Comparison of ENCODE assay signal across 14 cellular contexts in the genomic region with DNA sequence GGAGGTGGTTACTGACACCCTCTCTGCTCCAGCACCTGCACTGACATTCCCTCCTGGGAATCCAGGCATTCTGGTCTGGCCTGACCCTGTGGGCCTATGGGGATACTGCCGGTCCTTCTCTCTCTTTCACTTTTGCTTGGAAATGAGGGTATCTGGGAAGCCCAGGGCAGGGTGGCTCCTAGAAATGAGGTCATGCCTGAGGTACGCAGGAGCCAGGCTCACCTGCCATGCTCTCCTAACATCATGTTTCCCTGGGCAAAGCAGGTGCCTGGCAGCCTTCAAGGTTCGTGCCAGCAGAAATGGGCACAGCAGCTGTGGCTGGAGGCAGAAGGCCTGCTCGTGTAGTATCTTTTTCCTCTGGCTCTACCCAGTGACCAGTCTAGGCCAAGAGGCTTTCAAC. TPM values are rescaled to one million over a fixed set of nuclear protein-coding genes. Genes with fewer than 3 reads are reported as not detected.
DNase-seq lines count a peak whose midpoint lies in the region; ATAC-seq and TF ChIP-seq lines count a peak whose summit lies in the region.
"Had no signal": no experiment of that assay in that cellular context is flagged by ENCODE, and none has a peak within 500 bp of the region (broad histone marks: within the 10 kb centered on the region; RNA-seq: fewer than 3 reads in every experiment).

No MANE protein-coding gene starts in this region.

- POLR2A ChIA-PET in AG04449 (lab: Yijun Ruan, JAX) (interaction anchor here (1.1 to 1.8 kb wide), 2 partner anchors 11 to 31 kb away, joined by 3 to 16 read pairs; no protein-coding TSS in a partner anchor), PC-3 (lab: Charles Lee; ENCODE audit: unreplicated experiment) (interaction anchor here (0.6 to 1.2 kb wide), 2 partner anchors 31 to 107 kb away, joined by 3 to 4 read pairs; no protein-coding TSS in a partner anchor)

- 25 to 43% methylated on average over 4 of the region's 4 CpGs for WGBS in esophagus, 2 donors

- peak overlapping the region; percentile 32 for H3K4me3 ChIP-seq in AG04449 (ENCODE audit: low read depth, low read length)
- H3K4me3 ChIP-seq in PC-3 (ENCODE audit: low read length), result peak overlapping the region; percentile 90
- no peak overlapping the region for H3K4me3 ChIP-seq in esophagus (ENCODE audit: low read depth in 1 of 2, low read length in 2 of 2)
- peak overlapping the region; percentile 1 for H3K4me3 ChIP-seq in osteoblast (ENCODE audit: insufficient read depth, low read length)
- H3K4me3 ChIP-seq: mucosa of descending colon had no signal

- H3K4me1 ChIP-seq in PC-3 (ENCODE audit: insufficient read depth, low read length) (peaks cover 79% of the 10 kb centered on the region), esophagus (ENCODE audit: control insufficient read depth in 2 of 2, insufficient read depth in 2 of 2, low read length in 1 of 2) (peaks cover 16 to 50% of the 10 kb centered on the region in 2 donors), osteoblast (ENCODE audit: insufficient read depth, low read length) (peaks cover 77% of the 10 kb centered on the region)

- peaks cover 95% of the 10 kb centered on the region for H3K79me2 ChIP-seq in PC-3 (ENCODE audit: low read length)
- H3K79me2 ChIP-seq in osteoblast (ENCODE audit: insufficient read depth, low read length), result peaks cover 85% of the 10 kb centered on the region

- peaks cover 25% of the 10 kb centered on the region for H3F3A ChIP-seq in PC-3 (ENCODE audit: low read length, unreplicated experiment)

- TF ChIP-seq CTCF in AG04449 (IDR thresholded peaks at IDR 0.05; ENCODE audit: insufficient read depth, low read length, missing control alignments), result no peak
- no peak for TF ChIP-seq CTCF in PC-3 (conservative IDR thresholded peaks at IDR 0.05; ENCODE audit: low read depth, low read length)
- no peak for TF ChIP-seq CTCF in osteoblast (IDR thresholded peaks at IDR 0.05; ENCODE audit: extremely low read depth, low read depth, low read length)
- TF ChIP-seq CTCF in GM13977 (IDR thresholded peaks at IDR 0.05; ENCODE audit: extremely low read depth, insufficient read depth, missing control alignments), result no peak

- H3K9ac ChIP-seq in PC-3 (ENCODE audit: low read length), result peak overlapping the region; percentile 95

- H3K9me2 ChIP-seq in PC-3 (replicated peaks; ENCODE audit: low read length), result no peaks in the 10 kb centered on the region

- H3K27me3 ChIP-seq in PC-3 (ENCODE audit: low read length), result no peaks in the 10 kb centered on the region
- no peaks in the 10 kb centered on the region for H3K27me3 ChIP-seq in esophagus (ENCODE audit: control insufficient read depth in 1 of 2, insufficient read depth in 2 of 2, low read length in 2 of 2)
- no peaks in the 10 kb centered on the region for H3K27me3 ChIP-seq in osteoblast (ENCODE audit: insufficient read depth, low read length)

- BruUV-seq in PC-3 (replicated peaks; lab: Mats Ljungman, UMichigan), result no TSS peak

- peaks cover 27% of the 10 kb centered on the region for H3K36me3 ChIP-seq in PC-3 (ENCODE audit: low read depth, low read length)
- H3K36me3 ChIP-seq in esophagus (ENCODE audit: control insufficient read depth in 2 of 2, insufficient read depth in 2 of 2, low read length in 1 of 2), result no peaks in the 10 kb centered on the region
- no peaks in the 10 kb centered on the region for H3K36me3 ChIP-seq in osteoblast (ENCODE audit: insufficient read depth, low read length)

- in situ Hi-C loops in GM13977 (cut with MboI; ENCODE audit: low pct_unique_long_range_greater_than_20kb, low sequenced_read_pairs, unreplicated experiment), result no loop called here

- intact Hi-C loops in PC-3 (cut with micrococcal nuclease), result no loop called here

- peak overlapping the region; percentile 96 for H3K27ac ChIP-seq in PC-3 (ENCODE audit: low read length)
- peak overlapping the region; percentile 18 to 94 for H3K27ac ChIP-seq in esophagus (ENCODE audit: low read depth in 2 of 2, low read length in 1 of 2)
- peak overlapping the region; percentile 95 for H3K27ac ChIP-seq in osteoblast (ENCODE audit: low read depth, low read length)

- no peaks in the 10 kb centered on the region for H3K9me3 ChIP-seq in PC-3 (ENCODE audit: low read length)
- no peaks in the 10 kb centered on the region for H3K9me3 ChIP-seq in esophagus (ENCODE audit: control insufficient read depth in 2 of 2, insufficient read depth in 1 of 2, low read depth in 1 of 2, low read length in 1 of 2)
- no peaks in the 10 kb centered on the region for H3K9me3 ChIP-seq in osteoblast (ENCODE audit: low read depth, low read length)
- H3K9me3 ChIP-seq: mucosa of descending colon had no signal

- ATAC-seq in PC-3, result no peak
- ATAC-seq: mucosa of descending colon had no signal

- H3K4me2 ChIP-seq in PC-3 (ENCODE audit: low read length), result peak overlapping the region; percentile 97
- peak overlapping the region; percentile 98 for H3K4me2 ChIP-seq in osteoblast (ENCODE audit: insufficient read depth, low read length)

- H4K20me1 ChIP-seq in PC-3 (ENCODE audit: low read length) (peaks cover 36% of the 10 kb centered on the region), osteoblast (ENCODE audit: insufficient read depth, low read length) (peaks cover 5% of the 10 kb centered on the region)

- H2AFZ ChIP-seq in PC-3 (ENCODE audit: low read length) (no peak overlapping the region), osteoblast (ENCODE audit: low read length) (no peak overlapping the region)

- CTCF ChIA-PET in AG04449 (lab: Yijun Ruan, JAX), result interaction anchor here (17.8 kb wide), 1 partner anchor 30 kb away, joined by 179 read pairs; no protein-coding TSS in a partner anchor
- CTCF ChIA-PET in PC-3 (lab: Charles Lee), result interaction anchor here (0.6 to 1.8 kb wide), 2 partner anchors 31 to 32 kb away, joined by 4 to 7 read pairs; no protein-coding TSS in a partner anchor

- no peak for DNase-seq in AG04449 (ENCODE audit: low read depth, low spot score)
- peak; percentile 71 for DNase-seq in PC-3
- DNase-seq in osteoblast (ENCODE audit: insufficient read length, low spot score, missing footprints), result no peak
- no peak for DNase-seq in activated gamma-delta T cell treated with Interleukin-2 at 50 U/mL for 16 hours
- DNase-seq in GM13977 (ENCODE audit: low spot score), result no peak
- DNase-seq in NCI-H226, result no peak
- no peak for DNase-seq in middle frontal gyrus (ENCODE audit: extremely low spot score, low spot score)
- DNase-seq: activated B cell treated with CpG ODN at 0.5 μM for 24 hours; activated naive CD4-positive, alpha-beta T cell treated with Interleukin-2 at 50 U/mL for 16 hours; erythroblast; Kasumi-1; stimulated activated CD4-positive, alpha-beta T cell treated with anti-CD3 and anti-CD28 coated beads, Interleukin-4, amount 100 ng/mL, for 24 hours had no signal

RNA-seq across cellular contexts. Expression of a gene that starts 3.3 kb away (rescaled TPM):
- 598 and 763 TPM in 2 replicates for total RNA-seq in PC-3 (2014; rRNA removed)
- 10 to 100 TPM; 38.3 to 41.8 TPM for polyA plus RNA-seq in esophagus
- 73.4 and 81.4 TPM in 2 replicates for total RNA-seq in osteoblast

RNA-seq across cellular contexts. Expression of a gene that starts 35.9 kb away (rescaled TPM):
- 31.9 and 37.6 TPM in 2 replicates for total RNA-seq in PC-3 (2014; rRNA removed)
- polyA plus RNA-seq in esophagus, result 10 to 100 TPM; 12.1 to 13.5 TPM
- 43.4 and 54.8 TPM in 2 replicates for total RNA-seq in osteoblast

Comparison
In these comparisons a context has a peak if more than half of its experiments do, and no peak if none do; other contexts are left out.
1. H3K4me3 ChIP-seq: peak in AG04449 (single experiment), PC-3 (single experiment) and osteoblast (single experiment); none in esophagus (0 of 2).
2. Peak in every context shown above with its lines, with median percentiles within 50 percentile points of each other: H3K27ac ChIP-seq.